ENCODE assay signal across 10 cellular contexts in the genomic region with DNA sequence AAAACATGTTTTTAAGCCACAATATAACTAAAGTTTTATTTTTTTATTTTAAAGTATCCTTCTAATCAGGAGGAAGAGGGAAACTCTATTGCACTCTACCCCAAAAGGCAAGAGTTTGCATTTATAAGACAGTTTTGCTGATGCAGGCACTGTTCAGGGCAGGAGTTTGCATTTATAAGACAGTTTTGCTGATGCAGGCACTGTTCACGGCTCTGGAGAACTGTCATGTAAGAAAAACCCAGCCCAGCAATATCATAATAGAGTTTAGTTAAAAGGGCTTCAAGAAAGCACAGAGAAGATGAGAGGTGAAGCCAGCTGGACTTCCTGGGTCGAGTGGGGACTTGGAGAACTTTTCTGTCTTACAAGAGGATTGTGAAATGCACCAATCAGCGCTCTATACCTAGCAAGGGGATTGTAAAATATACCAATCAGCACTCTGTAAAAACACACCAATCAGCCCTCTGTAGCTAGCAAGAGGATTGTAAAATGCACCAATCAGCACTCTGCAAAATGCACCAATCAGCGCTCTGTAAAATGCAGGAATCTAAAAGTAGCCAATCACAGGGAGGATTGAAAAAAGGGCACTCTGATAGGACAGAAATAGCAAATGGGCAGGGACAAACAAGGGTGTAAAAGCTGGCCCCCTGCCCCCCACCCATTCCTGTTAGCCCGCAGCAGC. TPM values are rescaled to one million over a fixed set of nuclear protein-coding genes. Genes with fewer than 3 reads are reported as not detected.
DNase-seq lines count a peak whose midpoint lies in the region; ATAC-seq, FAIRE-seq and TF ChIP-seq lines count a peak whose summit lies in the region.
"Had no signal": no experiment of that assay in that cellular context is flagged by ENCODE, and none has a peak within 500 bp of the region (broad histone marks: within the 10 kb centered on the region; RNA-seq: fewer than 3 reads in every experiment).

No MANE protein-coding gene starts in this region.

- no peaks in the 10 kb centered on the region for H3K27me3 ChIP-seq in pancreas
- H3K27me3 ChIP-seq in ascending aorta = no peaks in the 10 kb centered on the region

- DNase-seq in NOMO-1 treated with DMSO at 0.1 percent for 48 hours (lab: John Stamatoyannopoulos, UW; ENCODE audit: unreplicated experiment) = peak; percentile 30
- DNase-seq in NOMO-1 treated with dmso at 0.1 percent for 144 hours (lab: John Stamatoyannopoulos, UW; ENCODE audit: unreplicated experiment) = no peak
- DNase-seq in MV-4-11 (lab: John Stamatoyannopoulos, UW) = peak; percentile 74
- peak; percentile 61 for DNase-seq in activated naive CD4-positive, alpha-beta T cell treated with anti-CD3 and anti-CD28 coated beads, Interleukin-2, amount 10 ng/mL, durations not matched to agents 7 days and 5 days
- DNase-seq in osteocyte (ENCODE audit: extremely low spot score, unreplicated experiment) = no peak
- no peak for DNase-seq in pancreas
- no peak for DNase-seq in ascending aorta (ENCODE audit: low spot score in 2 of 2)
- DNase-seq: left colon, NCI-H82 had no signal

- WGBS in pancreas, 2 donors = 80 to 83% methylated on average over 5 of the region's 5 CpGs

- peaks cover 68% of the 10 kb centered on the region for H3K4me1 Mint-ChIP-seq in activated naive CD4-positive, alpha-beta T cell treated with anti-CD3 and anti-CD28 coated beads, Interleukin-2, amount 10 ng/mL, durations not matched to agents 7 days and 5 days
- peaks cover 25% of the 10 kb centered on the region for H3K4me1 Mint-ChIP-seq in osteocyte (ENCODE audit: unreplicated experiment)

- H3K27me3 Mint-ChIP-seq in activated naive CD4-positive, alpha-beta T cell treated with anti-CD3 and anti-CD28 coated beads, Interleukin-2, amount 10 ng/mL, durations not matched to agents 7 days and 5 days = no peaks in the 10 kb centered on the region
- H3K27me3 Mint-ChIP-seq in osteocyte (ENCODE audit: unreplicated experiment) = no peaks in the 10 kb centered on the region

- FAIRE-seq in pancreas (lab: Jason Lieb, UNC) = no peak

- intact Hi-C loops in pancreas (cut with DNase I) = no loop called here
- intact Hi-C loops in ascending aorta (cut with DNase I) = loop anchor here (10.0 kb wide), 2 partner anchors 158 to 258 kb away; a partner anchor contains a TSS

- no peak overlapping the region for H3K4me3 ChIP-seq in pancreas
- H3K4me3 ChIP-seq in ascending aorta = no peak overlapping the region

- H3K36me3 ChIP-seq in pancreas (no peaks in the 10 kb centered on the region), ascending aorta (no peaks in the 10 kb centered on the region)

- TF ChIP-seq CTCF in osteocyte (IDR thresholded peaks at IDR 0.05) = no peak
- no peak for TF ChIP-seq CTCF in pancreas (IDR thresholded peaks at IDR 0.05)
- no peak for TF ChIP-seq CTCF in ascending aorta (IDR thresholded peaks at IDR 0.05)

- peaks cover 15% of the 10 kb centered on the region for H3K36me3 Mint-ChIP-seq in activated naive CD4-positive, alpha-beta T cell treated with anti-CD3 and anti-CD28 coated beads, Interleukin-2, amount 10 ng/mL, durations not matched to agents 7 days and 5 days
- H3K36me3 Mint-ChIP-seq in osteocyte (ENCODE audit: unreplicated experiment) = no peaks in the 10 kb centered on the region

- H3K27ac ChIP-seq in pancreas = no peak overlapping the region
- H3K27ac ChIP-seq in ascending aorta = no peak overlapping the region

- peak overlapping the region; percentile 97 for H3K4me3 Mint-ChIP-seq in activated naive CD4-positive, alpha-beta T cell treated with anti-CD3 and anti-CD28 coated beads, Interleukin-2, amount 10 ng/mL, durations not matched to agents 7 days and 5 days
- peak overlapping the region; percentile 53 for H3K4me3 Mint-ChIP-seq in osteocyte (ENCODE audit: unreplicated experiment)

- peak overlapping the region; percentile 92 for H3K27ac Mint-ChIP-seq in activated naive CD4-positive, alpha-beta T cell treated with anti-CD3 and anti-CD28 coated beads, Interleukin-2, amount 10 ng/mL, durations not matched to agents 7 days and 5 days
- no peak overlapping the region for H3K27ac Mint-ChIP-seq in osteocyte (ENCODE audit: unreplicated experiment)

- ATAC-seq in pancreas = no peak
- ATAC-seq in GM18909 (IDR thresholded peaks at IDR 0.05; ENCODE audit: poor library complexity, unreplicated experiment) = no peak
- ATAC-seq: left colon had no signal

- H3K9me3 ChIP-seq in pancreas (no peaks in the 10 kb centered on the region), ascending aorta (no peaks in the 10 kb centered on the region)

- H3K9me3 Mint-ChIP-seq in activated naive CD4-positive, alpha-beta T cell treated with anti-CD3 and anti-CD28 coated beads, Interleukin-2, amount 10 ng/mL, durations not matched to agents 7 days and 5 days = peaks cover 13% of the 10 kb centered on the region
- H3K9me3 Mint-ChIP-seq in osteocyte (ENCODE audit: unreplicated experiment) = no peaks in the 10 kb centered on the region

- CTCF ChIA-PET in activated naive CD4-positive, alpha-beta T cell treated with anti-CD3 and anti-CD28 coated beads, Interleukin-2, amount 10 ng/mL, durations not matched to agents 7 days and 5 days (lab: Charles Lee) = interaction anchor here (0.6 to 1.4 kb wide), 4 partner anchors 28 to 401 kb away, joined by 3 to 4 read pairs (median 4); a partner anchor contains a TSS

- no peaks in the 10 kb centered on the region for H3K4me1 ChIP-seq in pancreas
- H3K4me1 ChIP-seq in ascending aorta = peaks cover 0 to 17% of the 10 kb centered on the region in 2 donors

RNA-seq across cellular contexts. Expression of a gene that starts 1.6 kb away (rescaled TPM):
- total RNA-seq in osteocyte (74.4 and 76.5 TPM in 2 replicates), pancreas (10 to 100 TPM in 4 of 6 donors, 1 to 10 TPM in 2; 7.9 to 24.1 (median 12.0) TPM), ascending aorta (20.2 TPM)
- polyA plus RNA-seq in pancreas = 10 to 100 TPM; 10.0 to 20.9 TPM

RNA-seq across cellular contexts. Expression of a gene that starts 4.7 kb away (rescaled TPM):
- total RNA-seq in osteocyte = 16.2 and 18.3 TPM in 2 replicates
- 10 to 100 TPM in 1 of 6 donors, 1 to 10 TPM in 5; 5.4 to 13.6 (median 8.5) TPM for total RNA-seq in pancreas
- 1 to 10 TPM; 6.5 to 7.7 TPM for polyA plus RNA-seq in pancreas
- total RNA-seq in ascending aorta = 6.6 TPM

RNA-seq across cellular contexts. Expression of a gene that starts 54.7 kb away (rescaled TPM):
- total RNA-seq in osteocyte (250 and 278 TPM in 2 replicates), pancreas (10 to 100 TPM; 27.4 to 74.0 (median 44.5) TPM), ascending aorta (114 TPM)
- 10 to 100 TPM; 40.9 to 47.2 TPM for polyA plus RNA-seq in pancreas

Comparison
In these comparisons a context has a peak if more than half of its experiments do, and no peak if none do; other contexts are left out.
1. DNase-seq: peak in NOMO-1 treated with DMSO at 0.1 percent for 48 hours (single experiment), MV-4-11 (single experiment) and activated naive CD4-positive, alpha-beta T cell treated with anti-CD3 and anti-CD28 coated beads, Interleukin-2, amount 10 ng/mL, durations not matched to agents 7 days and 5 days (single experiment); none in NOMO-1 treated with dmso at 0.1 percent for 144 hours (single experiment), osteocyte (single experiment), pancreas (0 of 6) and ascending aorta (0 of 2).